In genomic region chr9:37209431-37210386, GRCh38 we compare ENCODE assay signal across 10 cellular contexts.
DNase-seq lines count a peak whose midpoint lies in the region; ATAC-seq, FAIRE-seq and TF ChIP-seq lines count a peak whose summit lies in the region.
"Had no signal": no experiment of that assay in that cellular context is flagged by ENCODE, and none has a peak within 500 bp of the region (broad histone marks: within the 10 kb centered on the region; RNA-seq: fewer than 3 reads in every experiment).

No MANE protein-coding gene starts in this region.

- H3K27me3 Mint-ChIP-seq in naive thymus-derived CD8-positive, alpha-beta T cell = no peaks in the 10 kb centered on the region
- no peaks in the 10 kb centered on the region for H3K27me3 Mint-ChIP-seq in CD8-positive, alpha-beta memory T cell

- H3K9me3 ChIP-seq in Karpas-422 (ENCODE audit: low read length) = no peaks in the 10 kb centered on the region
- H3K9me3 ChIP-seq in GM12878 (replicated peaks; ENCODE audit: control insufficient read depth, insufficient read depth, low read length) = peaks cover 6% of the 10 kb centered on the region; the same call in 2 of the 3 replicates
- no peaks in the 10 kb centered on the region for H3K9me3 ChIP-seq in CD8-positive, alpha-beta memory T cell (ENCODE audit: low read length)

- peak overlapping the region in 2 of 10 donors; percentile 1 to 7 for H3K4me3 Mint-ChIP-seq in naive thymus-derived CD8-positive, alpha-beta T cell
- H3K4me3 Mint-ChIP-seq in CD8-positive, alpha-beta memory T cell = no peak overlapping the region

- BruUV-seq in GM12878 (replicated peaks; lab: Mats Ljungman, UMichigan) = no TSS peak

- H3K27me3 ChIP-seq in Karpas-422 (ENCODE audit: low read length) (no peaks in the 10 kb centered on the region), GM12878 (replicated peaks in 1 of 2; ENCODE audit: control insufficient read depth in 2 of 2, insufficient read depth in 2 of 2, low read length in 1 of 2) (no peaks in the 10 kb centered on the region)
- no peaks in the 10 kb centered on the region for H3K27me3 ChIP-seq in CD8-positive, alpha-beta memory T cell (ENCODE audit: insufficient read depth, low read length, poor library complexity, severe bottlenecking)

- peaks cover 15 to 57% (median 37%) of the 10 kb centered on the region in 4 donors for H3K4me1 Mint-ChIP-seq in naive thymus-derived CD8-positive, alpha-beta T cell
- peaks cover 30 to 52% (median 50%) of the 10 kb centered on the region in 3 donors for H3K4me1 Mint-ChIP-seq in CD8-positive, alpha-beta memory T cell

- no peak for FAIRE-seq in GM12878 (lab: Jason Lieb, UNC)
- FAIRE-seq: A204.1 had no signal

- RAD21 ChIA-PET in GM12878 (lab: Charles Lee; ENCODE audit: unreplicated experiment) = interaction anchor here (1.1 to 3.7 kb wide), 20 partner anchors 11 to 172 kb away, joined by 3 to 27 read pairs (median 5); no protein-coding TSS in a partner anchor

- H3K4me3 ChIP-seq in Karpas-422 (ENCODE audit: low read length) (no peak overlapping the region), GM12878 (no peak overlapping the region)
- no peak overlapping the region for H3K4me3 ChIP-seq in CD8-positive, alpha-beta memory T cell (ENCODE audit: low read length)

- H3K9me3 Mint-ChIP-seq in naive thymus-derived CD8-positive, alpha-beta T cell = no peaks in the 10 kb centered on the region
- H3K9me3 Mint-ChIP-seq in CD8-positive, alpha-beta memory T cell = no peaks in the 10 kb centered on the region

- H3K9me2 ChIP-seq in Karpas-422 (replicated peaks; ENCODE audit: insufficient read depth, low read length) = no peaks in the 10 kb centered on the region

- ATAC-seq in GM12878 = peak; percentile 51
- no peak for ATAC-seq in naive thymus-derived CD8-positive, alpha-beta T cell

- TF ChIP-seq RAD21 in GM12878 (IDR thresholded peaks at IDR 0.05; ENCODE audit: insufficient read depth, low read depth, low read length) = peak; percentile 22; the same call in 1 of the 2 replicates

- DNase-seq in DMS 273 (lab: John Stamatoyannopoulos, UW; ENCODE audit: unreplicated experiment) (peak; percentile 28), DMS 273 treated with DMSO at 0.1 percent for 48 hours (lab: John Stamatoyannopoulos, UW) (no peak), Karpas-422 (no peak), GM12878 (ENCODE audit: low read depth, low spot score) (no peak), middle frontal gyrus (ENCODE audit: extremely low spot score, low spot score) (no peak)
- no peak for DNase-seq in naive thymus-derived CD8-positive, alpha-beta T cell
- DNase-seq in stimulated activated CD4-positive, alpha-beta T cell treated with anti-CD3 and anti-CD28 coated beads, Interleukin-2, amount 100 ng/mL, for 48 hours = no peak
- DNase-seq in CD8-positive, alpha-beta memory T cell = no peak
- DNase-seq: effector memory CD4-positive, alpha-beta T cell had no signal

- WGBS in GM12878 (ENCODE audit: insufficient coverage, insufficient replicate concordance, low lambda C conversion rate, missing lambda C conversion rate) = 31% methylated on average over 2 of the region's 2 CpGs

- H3K9ac ChIP-seq in Karpas-422 (ENCODE audit: low read length) (0 out of 2 replicates have a peak overlapping the region, but pooled peaks have one; percentile 18), GM12878 (ENCODE audit: control insufficient read depth, insufficient read depth, low read length) (peak overlapping the region; percentile 17)

- H3K4me2 ChIP-seq in Karpas-422 (ENCODE audit: low read depth, low read length, poor library complexity, severe bottlenecking) (peak overlapping the region; percentile 51), GM12878 (ENCODE audit: control insufficient read depth, insufficient read depth) (peak overlapping the region; percentile 36)

- H3K36me3 ChIP-seq in Karpas-422 (ENCODE audit: insufficient read depth, low read length) = peaks cover 22% of the 10 kb centered on the region; the same call in 1 of the 2 replicates
- H3K36me3 ChIP-seq in GM12878 (ENCODE audit: control insufficient read depth in 2 of 2, insufficient read depth in 2 of 2, low read length in 1 of 2) = peaks cover 0 to 1% of the 10 kb centered on the region in 2 experiments; a peak in 3 of 4 replicates
- H3K36me3 ChIP-seq in CD8-positive, alpha-beta memory T cell (ENCODE audit: insufficient read depth, low read length) = no peaks in the 10 kb centered on the region

- TF ChIP-seq POLR2A in GM12878 (IDR thresholded peaks at IDR 0.05; ENCODE audit: low read depth, low read length) = no peak

- intact Hi-C loops in GM12878 (cut with micrococcal nuclease; ENCODE audit: unreplicated experiment) = loop anchor here (5.0 kb wide), 1 partner anchor 83 kb away; no protein-coding TSS in a partner anchor

- no peak overlapping the region for H2AFZ ChIP-seq in Karpas-422 (ENCODE audit: low read length)
- no peak overlapping the region for H2AFZ ChIP-seq in GM12878 (ENCODE audit: control insufficient read depth, low read depth, low read length)

- no peak for TF ChIP-seq EP300 in GM12878 (IDR thresholded peaks at IDR 0.05; ENCODE audit: borderline replicate concordance in 1 of 2, control insufficient read depth in 1 of 2, low read depth in 2 of 2, low read length in 2 of 2)

- SMC1A ChIA-PET in GM12878 (lab: Charles Lee; ENCODE audit: uncharacterized antibody, unreplicated experiment) = interaction anchor here (0.9 to 3.8 kb wide), 14 partner anchors 12 to 180 kb away, joined by 3 to 48 read pairs (median 6); no protein-coding TSS in a partner anchor

- CTCF ChIA-PET in GM12878 (lab: Yijun Ruan, JAX) = interaction anchor here (1.0 to 2.1 kb wide), 4 partner anchors 17 to 214 kb away, joined by 3 to 7 read pairs (median 4); no protein-coding TSS in a partner anchor
- CTCF ChIA-PET in CD8-positive, alpha-beta memory T cell (lab: Charles Lee) = no interaction called here

- peak in 2 of 3 experiments; percentile 16 to 21; a peak in 3 of 6 replicates for TF ChIP-seq CTCF in GM12878 (IDR thresholded peaks at IDR 0.05 in 2 of 3, conservative IDR thresholded peaks at IDR 0.05 in 1 of 3; ENCODE audit: control insufficient read depth in 2 of 3, extremely low read depth in 1 of 3, insufficient read depth in 1 of 3, low read depth in 3 of 3, low read length in 3 of 3)

- peak overlapping the region; percentile 86 for H3K27ac ChIP-seq in Karpas-422 (ENCODE audit: low read length)
- H3K27ac ChIP-seq in GM12878 (ENCODE audit: control insufficient read depth, insufficient read depth) = peak overlapping the region; percentile 73
- H3K27ac ChIP-seq in CD8-positive, alpha-beta memory T cell (ENCODE audit: low read depth, low read length) = no peak overlapping the region

- H3K79me2 ChIP-seq in Karpas-422 (ENCODE audit: low read length) (peaks cover 93% of the 10 kb centered on the region), GM12878 (ENCODE audit: control insufficient read depth, insufficient read depth, low read length) (peaks cover 72% of the 10 kb centered on the region)

- peak overlapping the region in 6 of 10 donors; percentile 8 to 66 (median 42) for H3K27ac Mint-ChIP-seq in naive thymus-derived CD8-positive, alpha-beta T cell
- peak overlapping the region in 3 of 8 donors; percentile 4 to 53 (median 23) for H3K27ac Mint-ChIP-seq in CD8-positive, alpha-beta memory T cell

- H3K36me3 Mint-ChIP-seq in naive thymus-derived CD8-positive, alpha-beta T cell = peaks cover 7 to 60% (median 33%) of the 10 kb centered on the region in 3 donors
- H3K36me3 Mint-ChIP-seq in CD8-positive, alpha-beta memory T cell = peaks cover 10 to 45% (median 21%) of the 10 kb centered on the region in 3 donors

- H3K4me1 ChIP-seq in Karpas-422 (ENCODE audit: low read length) = peaks cover 95% of the 10 kb centered on the region
- H3K4me1 ChIP-seq in GM12878 (ENCODE audit: control insufficient read depth, insufficient read depth, low read length) = peaks cover 31% of the 10 kb centered on the region
- peaks cover 7% of the 10 kb centered on the region for H3K4me1 ChIP-seq in CD8-positive, alpha-beta memory T cell (ENCODE audit: insufficient read depth, low read length)

- in situ Hi-C loops in GM12878 (cut with MboI) = no loop called here

- POLR2A ChIA-PET in GM12878 (lab: Charles Lee) = interaction anchor here (0.9 to 2.1 kb wide), 4 partner anchors 11 to 128 kb away, joined by 3 to 18 read pairs (median 8); no protein-coding TSS in a partner anchor
- POLR2A ChIA-PET in naive thymus-derived CD8-positive, alpha-beta T cell (lab: Charles Lee) = no interaction called here
- POLR2A ChIA-PET in CD8-positive, alpha-beta memory T cell (lab: Charles Lee) = no interaction called here

- H4K20me1 ChIP-seq in Karpas-422 (ENCODE audit: insufficient read depth, low read depth, low read length) (no peaks in the 10 kb centered on the region), GM12878 (ENCODE audit: control insufficient read depth, insufficient read depth) (no peaks in the 10 kb centered on the region)

TF ChIP-seq in GM12878, 131 proteins besides CTCF, POLR2A, EP300 and RAD21 (continues in another document):
- TF ChIP-seq SKIL (IDR thresholded peaks at IDR 0.05; ENCODE audit: low read depth, poor library complexity, severe bottlenecking) (no peak), RAD51 (IDR thresholded peaks at IDR 0.05) (no peak), JUNB (IDR thresholded peaks at IDR 0.05) (peak; percentile 31; the same call in 1 of the 2 replicates), USF2 (IDR thresholded peaks at IDR 0.05; ENCODE audit: borderline replicate concordance, low read depth, low read length) (no peak)
